Comparison of ENCODE assay signal across 1 cellular context in genomic region chr17:63600569-63601438, GRCh38.
TF ChIP-seq lines count a peak whose summit lies in the region.

Gene TACO1, plus strand, starts transcription at chr17:63600895. Its CDS starts 189 bp downstream, at chr17:63601084.

TF ChIP-seq in HepG2, 621 proteins besides CTCF, POLR2A, EP300 and RAD21 (continued from another document and continues in another):
- TF ChIP-seq HNF1A (IDR thresholded peaks at IDR 0.05; ENCODE audit: low read depth) (peak; percentile 69; the same call in 1 of the 2 replicates), HNF1A (CRISPR knock-in tag; IDR thresholded peaks at IDR 0.05; ENCODE audit: borderline replicate concordance) (peak; percentile 80), ZNF687 (CRISPR knock-in tag; IDR thresholded peaks at IDR 0.05) (peak; percentile 95), SRF (IDR thresholded peaks at IDR 0.05; ENCODE audit: low read depth, low read length) (peak; percentile 85), ZBTB21 (CRISPR knock-in tag; IDR thresholded peaks at IDR 0.05) (peak; percentile 59), ZNF570 (CRISPR knock-in tag; IDR thresholded peaks at IDR 0.05; ENCODE audit: borderline replicate concordance) (no peak), ZC3H4 (CRISPR knock-in tag; IDR thresholded peaks at IDR 0.05; ENCODE audit: borderline replicate concordance) (no peak; the same call in 1 of the 2 replicates), DR1 (CRISPR knock-in tag; IDR thresholded peaks at IDR 0.05) (peak; percentile 82), SPEN (CRISPR knock-in tag; IDR thresholded peaks at IDR 0.05; ENCODE audit: low read depth) (peak; percentile 99), ZNF546 (CRISPR knock-in tag; conservative IDR thresholded peaks at IDR 0.05) (0 out of 2 replicates have a peak, but pooled peaks have one; percentile 38), ZFY (CRISPR knock-in tag; IDR thresholded peaks at IDR 0.05) (peak; percentile 98), CBX5 (CRISPR knock-in tag; IDR thresholded peaks at IDR 0.05; ENCODE audit: borderline replicate concordance) (peak; percentile 100), TEAD2 (CRISPR knock-in tag; IDR thresholded peaks at IDR 0.05) (0 out of 2 replicates have a peak, but pooled peaks have one; percentile 24), ZFP41 (CRISPR knock-in tag; IDR thresholded peaks at IDR 0.05; ENCODE audit: borderline replicate concordance) (no peak; the same call in 1 of the 2 replicates), FOXC1 (CRISPR knock-in tag; IDR thresholded peaks at IDR 0.05; ENCODE audit: borderline replicate concordance) (peak; percentile 96; the same call in 1 of the 2 replicates), PBX2 (CRISPR knock-in tag; IDR thresholded peaks at IDR 0.05) (no peak), ZNF589 (CRISPR knock-in tag; conservative IDR thresholded peaks at IDR 0.05) (peak; percentile 92; the same call in 1 of the 2 replicates), AKNA (CRISPR knock-in tag; IDR thresholded peaks at IDR 0.05; ENCODE audit: borderline replicate concordance) (peak; percentile 95), SALL1 (CRISPR knock-in tag; IDR thresholded peaks at IDR 0.05) (peak; percentile 94), ZNF101 (CRISPR knock-in tag; IDR thresholded peaks at IDR 0.05; ENCODE audit: borderline replicate concordance, low read depth) (no peak), KLF15 (CRISPR knock-in tag; IDR thresholded peaks at IDR 0.05; ENCODE audit: borderline replicate concordance) (0 out of 2 replicates have a peak, but pooled peaks have one; percentile 84), MAF1 (CRISPR knock-in tag; IDR thresholded peaks at IDR 0.05; ENCODE audit: borderline replicate concordance) (peak; percentile 94), ZBTB20 (CRISPR knock-in tag; IDR thresholded peaks at IDR 0.05; ENCODE audit: borderline replicate concordance, low read depth) (peak; percentile 88), ZNF574 (CRISPR knock-in tag; IDR thresholded peaks at IDR 0.05) (peak; percentile 97), ZNF781 (CRISPR knock-in tag; IDR thresholded peaks at IDR 0.05; ENCODE audit: borderline replicate concordance, not compliant biosample characterization) (peak; percentile 90), FIP1L1 (IDR thresholded peaks at IDR 0.05; ENCODE audit: borderline replicate concordance, insufficient read depth, low read depth, low read length) (no peak; the same call in 1 of the 2 replicates), KMT2B (CRISPR knock-in tag; IDR thresholded peaks at IDR 0.05) (peak; percentile 100), ESRRA (CRISPR knock-in tag; IDR thresholded peaks at IDR 0.05; ENCODE audit: low read depth) (peak; percentile 91), BCLAF1 (IDR thresholded peaks at IDR 0.05) (no peak), ZSCAN29 (CRISPR knock-in tag; conservative IDR thresholded peaks at IDR 0.05) (no peak; the same call in 1 of the 2 replicates), NONO (IDR thresholded peaks at IDR 0.05) (no peak), NONO (CRISPR knock-in tag; conservative IDR thresholded peaks at IDR 0.05) (peak; percentile 99), HDAC2 (CRISPR knock-in tag; IDR thresholded peaks at IDR 0.05) (peak; percentile 98), ZNF564 (CRISPR knock-in tag; IDR thresholded peaks at IDR 0.05) (peak; percentile 86), ZNF251 (CRISPR knock-in tag; IDR thresholded peaks at IDR 0.05) (no peak), ZNF234 (CRISPR knock-in tag; conservative IDR thresholded peaks at IDR 0.05) (0 out of 2 replicates have a peak, but pooled peaks have one; percentile 35), ZKSCAN8 (CRISPR knock-in tag; IDR thresholded peaks at IDR 0.05; ENCODE audit: borderline replicate concordance) (peak; percentile 94), CREBL2 (CRISPR knock-in tag; IDR thresholded peaks at IDR 0.05; ENCODE audit: borderline replicate concordance) (peak; percentile 66; the same call in 1 of the 2 replicates), RBFOX2 (IDR thresholded peaks at IDR 0.05; ENCODE audit: low read depth, low read length) (peak; percentile 97), ZEB1 (IDR thresholded peaks at IDR 0.05; ENCODE audit: insufficient replicate concordance, low read depth) (peak; percentile 84), ZNF577 (CRISPR knock-in tag; IDR thresholded peaks at IDR 0.05; ENCODE audit: borderline replicate concordance, low read depth) (no peak), ZNF75D (CRISPR knock-in tag; IDR thresholded peaks at IDR 0.05; ENCODE audit: borderline replicate concordance) (no peak; the same call in 1 of the 2 replicates)
